In the genomic region with DNA sequence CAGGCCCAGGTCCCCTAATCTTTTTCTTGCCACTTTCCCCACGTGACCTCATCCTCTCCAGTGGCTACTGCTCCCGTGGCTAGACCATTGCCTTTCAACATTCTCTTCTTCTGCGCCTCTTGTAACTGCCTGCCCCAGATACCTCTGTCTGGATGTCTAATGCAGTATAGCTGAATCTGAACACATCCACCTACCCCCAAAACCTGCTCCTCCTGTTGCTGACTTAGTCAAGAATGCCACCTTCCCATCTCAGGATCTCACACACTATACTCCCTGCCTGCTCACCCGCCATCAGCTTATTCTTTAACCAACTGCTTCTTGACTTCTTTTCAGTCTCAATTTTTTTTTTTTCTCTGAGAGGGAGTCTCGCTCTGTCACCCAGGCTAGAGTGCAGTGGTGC, we compare ENCODE assay signal across 14 cellular contexts. TPM values are rescaled to one million over a fixed set of nuclear protein-coding genes. Genes with fewer than 3 reads are reported as not detected.
DNase-seq lines count a peak whose midpoint lies in the region; ATAC-seq and TF ChIP-seq lines count a peak whose summit lies in the region.
"Had no signal": no experiment of that assay in that cellular context is flagged by ENCODE, and none has a peak within 500 bp of the region (broad histone marks: within the 10 kb centered on the region; RNA-seq: fewer than 3 reads in every experiment).

No MANE protein-coding gene starts in this region.

- no peaks in the 10 kb centered on the region for H4K20me1 ChIP-seq in GM23248 (ENCODE audit: insufficient read depth)

- DNase-seq in GM23248 (peak; percentile 18), T-cell (no peak), glutamatergic neuron (no peak), NCI-H1436 (lab: John Stamatoyannopoulos, UW) (no peak), NCI-H2107 (lab: John Stamatoyannopoulos, UW) (no peak)
- no peak for DNase-seq in stimulated activated naive B cell treated with anti-CD40 and anti-IgM and Interleukin-4, amounts not matched to agents 10 μg/mL and 1 μg/mL and 100 μg/mL, for 72 hours
- DNase-seq: activated effector memory CD4-positive, alpha-beta T cell treated with Interleukin-2 at 50 U/mL for 16 hours; Calu3; central memory CD4-positive, alpha-beta T cell; islet precursor cell; stimulated activated CD8-positive, alpha-beta memory T cell treated with anti-CD3 and anti-CD28 coated beads, Interleukin-4, amount 100 ng/mL, for 48 hours had no signal

- peak overlapping the region; percentile 42 to 54 for H3K27ac Mint-ChIP-seq in T-cell
- H3K27ac Mint-ChIP-seq in stimulated activated naive B cell treated with anti-CD40 and anti-IgM and Interleukin-4, amounts not matched to agents 10 μg/mL and 1 μg/mL and 100 μg/mL, for 72 hours, result peak overlapping the region; percentile 68
- H3K27ac Mint-ChIP-seq in glutamatergic neuron (ENCODE audit: unreplicated experiment), result no peak overlapping the region

- H3K27ac ChIP-seq in GM23248, result peak overlapping the region; percentile 87
- H3K27ac ChIP-seq: neural progenitor cell had no signal

- no peak overlapping the region for H3K9ac ChIP-seq in GM23248
- H3K9ac ChIP-seq: neural progenitor cell had no signal

- no peaks in the 10 kb centered on the region for H3K9me2 ChIP-seq in GM23248 (ENCODE audit: insufficient read depth)

- H3K27me3 Mint-ChIP-seq in T-cell, result no peaks in the 10 kb centered on the region
- no peaks in the 10 kb centered on the region for H3K27me3 Mint-ChIP-seq in stimulated activated naive B cell treated with anti-CD40 and anti-IgM and Interleukin-4, amounts not matched to agents 10 μg/mL and 1 μg/mL and 100 μg/mL, for 72 hours
- H3K27me3 Mint-ChIP-seq in glutamatergic neuron (ENCODE audit: unreplicated experiment), result peaks cover 6% of the 10 kb centered on the region

- no peak overlapping the region for H3K4me2 ChIP-seq in GM23248 (ENCODE audit: unreplicated experiment)
- H3K4me2 ChIP-seq: neural progenitor cell had no signal

- H3K4me3 ChIP-seq in GM23248, result no peak overlapping the region
- H3K4me3 ChIP-seq: neural progenitor cell had no signal

- ATAC-seq in T-cell (replicated peaks in 1 of 4) (no peak), esophagus mucosa (peak; percentile 53), HG02870 (IDR thresholded peaks at IDR 0.05; ENCODE audit: unreplicated experiment) (no peak)
- ATAC-seq in stimulated activated naive B cell treated with anti-CD40 and anti-IgM and Interleukin-4, amounts not matched to agents 10 μg/mL and 1 μg/mL and 100 μg/mL, for 72 hours (replicated peaks), result no peak

- WGBS in GM23248 (ENCODE audit: low coverage in 1 of 2, low lambda C conversion rate in 2 of 2, missing lambda C conversion rate in 2 of 2), 2 experiments, result 97 to 99% methylated on average over 5 of the region's 5 CpGs

- CTCF ChIA-PET in T-cell (lab: Charles Lee), result interaction anchor here (0.9 to 2.2 kb wide), 2 partner anchors 12 to 13 kb away, joined by 4 to 11 read pairs; partner anchors contain the start of gene USP4 (in 1 of the 2)

- H3K36me3 ChIP-seq in GM23248 (ENCODE audit: low read depth), result peaks cover 7% of the 10 kb centered on the region
- H3K36me3 ChIP-seq: neural progenitor cell had no signal

- H3K9me3 Mint-ChIP-seq in T-cell (no peaks in the 10 kb centered on the region), glutamatergic neuron (ENCODE audit: unreplicated experiment) (peaks cover 8% of the 10 kb centered on the region)
- no peaks in the 10 kb centered on the region for H3K9me3 Mint-ChIP-seq in stimulated activated naive B cell treated with anti-CD40 and anti-IgM and Interleukin-4, amounts not matched to agents 10 μg/mL and 1 μg/mL and 100 μg/mL, for 72 hours
- H3K9me3 Mint-ChIP-seq: neural progenitor cell had no signal

- TF ChIP-seq CTCF in glutamatergic neuron (IDR thresholded peaks at IDR 0.05; ENCODE audit: partially characterized antibody, unreplicated experiment), result no peak

- no peak overlapping the region for H2AFZ ChIP-seq in GM23248
- H2AFZ ChIP-seq: neural progenitor cell had no signal

- H3K4me1 Mint-ChIP-seq in T-cell (peaks cover 18 to 37% (median 26%) of the 10 kb centered on the region in 3 donors), glutamatergic neuron (ENCODE audit: low read depth, unreplicated experiment) (peaks cover 8% of the 10 kb centered on the region)
- peaks cover 33 to 56% of the 10 kb centered on the region in 2 donors for H3K4me1 Mint-ChIP-seq in stimulated activated naive B cell treated with anti-CD40 and anti-IgM and Interleukin-4, amounts not matched to agents 10 μg/mL and 1 μg/mL and 100 μg/mL, for 72 hours

- in situ Hi-C loops in GM23248 (cut with MboI), result no loop called here

- peaks cover 42% of the 10 kb centered on the region for H3F3A ChIP-seq in GM23248 (ENCODE audit: insufficient read depth)

- no peaks in the 10 kb centered on the region for H3K9me3 ChIP-seq in GM23248 (ENCODE audit: low read depth)

- POLR2A ChIA-PET in T-cell (lab: Charles Lee), result interaction anchor here in 1 of 2 donors (0.6 kb wide), 1 partner anchor 30 kb away, joined by 8 read pairs; no protein-coding TSS in a partner anchor

- H3K79me2 ChIP-seq in GM23248 (ENCODE audit: insufficient read depth), result peaks cover 25% of the 10 kb centered on the region

- H3K4me3 Mint-ChIP-seq in T-cell, result no peak overlapping the region
- H3K4me3 Mint-ChIP-seq in stimulated activated naive B cell treated with anti-CD40 and anti-IgM and Interleukin-4, amounts not matched to agents 10 μg/mL and 1 μg/mL and 100 μg/mL, for 72 hours, result peak overlapping the region in 1 of 2 donors; percentile 3
- H3K4me3 Mint-ChIP-seq in glutamatergic neuron (ENCODE audit: unreplicated experiment), result no peak overlapping the region
- H3K4me3 Mint-ChIP-seq: neural progenitor cell had no signal

- no peaks in the 10 kb centered on the region for H3K27me3 ChIP-seq in GM23248 (replicated peaks; ENCODE audit: insufficient read depth)
- H3K27me3 ChIP-seq: neural progenitor cell had no signal

- H3K36me3 Mint-ChIP-seq in T-cell (peaks cover 9% of the 10 kb centered on the region), glutamatergic neuron (ENCODE audit: unreplicated experiment) (no peaks in the 10 kb centered on the region)
- H3K36me3 Mint-ChIP-seq in stimulated activated naive B cell treated with anti-CD40 and anti-IgM and Interleukin-4, amounts not matched to agents 10 μg/mL and 1 μg/mL and 100 μg/mL, for 72 hours, result peaks cover 28 to 29% of the 10 kb centered on the region in 2 donors

- H3K4me1 ChIP-seq in GM23248 (ENCODE audit: insufficient read depth), result peaks cover 34% of the 10 kb centered on the region

RNA-seq across cellular contexts. Expression of gene GPX1, which starts 5.1 kb away (rescaled TPM):
- 201 and 229 TPM in 2 replicates for total RNA-seq in GM23248 (2014; rRNA removed; shearing (Covaris generic))
- polyA plus RNA-seq in GM23248 (2016; fragmentation: Nextera tagmentation; extraction: Ambion mirVana), result 446 and 454 TPM in 2 replicates
- 10 to 100 TPM; 45.1 to 87.5 (median 73.8) TPM for total RNA-seq in T-cell
- total RNA-seq in esophagus mucosa, result 296 TPM
- 239 TPM for total RNA-seq in glutamatergic neuron (ENCODE audit: unreplicated experiment)

RNA-seq across cellular contexts. Expression of gene USP4, which starts 13.2 kb away (rescaled TPM):
- total RNA-seq in GM23248 (2014; rRNA removed; shearing (Covaris generic)), result 11.2 and 17.6 TPM in 2 replicates
- 47.6 and 50.9 TPM in 2 replicates for polyA plus RNA-seq in GM23248 (2016; fragmentation: Nextera tagmentation; extraction: Ambion mirVana)
- total RNA-seq in T-cell (100 to 1,000 TPM; 101 to 107 (median 103) TPM), esophagus mucosa (38.7 TPM), glutamatergic neuron (ENCODE audit: unreplicated experiment) (70.0 TPM)

RNA-seq across cellular contexts. Expression of gene RHOA, which starts 58.8 kb away (rescaled TPM):
- 781 and 915 TPM in 2 replicates for total RNA-seq in GM23248 (2014; rRNA removed; shearing (Covaris generic))
- polyA plus RNA-seq in GM23248 (2016; fragmentation: Nextera tagmentation; extraction: Ambion mirVana), result 996 and 1,025 TPM in 2 replicates
- 100 to 1,000 TPM; 247 to 279 (median 269) TPM for total RNA-seq in T-cell
- 311 TPM for total RNA-seq in esophagus mucosa
- total RNA-seq in glutamatergic neuron (ENCODE audit: unreplicated experiment), result 262 TPM

RNA-seq across cellular contexts. Expression of gene TCTA, which starts 59.2 kb away (rescaled TPM):
- total RNA-seq in GM23248 (2014; rRNA removed; shearing (Covaris generic)), result 34.0 and 55.7 TPM in 2 replicates
- 52.2 and 55.0 TPM in 2 replicates for polyA plus RNA-seq in GM23248 (2016; fragmentation: Nextera tagmentation; extraction: Ambion mirVana)
- total RNA-seq in T-cell (10 to 100 TPM; 22.8 to 38.2 (median 34.3) TPM), esophagus mucosa (12.4 TPM), glutamatergic neuron (ENCODE audit: unreplicated experiment) (27.7 TPM)
